18 cellular contexts compared by ENCODE assay signal in the genomic region with DNA sequence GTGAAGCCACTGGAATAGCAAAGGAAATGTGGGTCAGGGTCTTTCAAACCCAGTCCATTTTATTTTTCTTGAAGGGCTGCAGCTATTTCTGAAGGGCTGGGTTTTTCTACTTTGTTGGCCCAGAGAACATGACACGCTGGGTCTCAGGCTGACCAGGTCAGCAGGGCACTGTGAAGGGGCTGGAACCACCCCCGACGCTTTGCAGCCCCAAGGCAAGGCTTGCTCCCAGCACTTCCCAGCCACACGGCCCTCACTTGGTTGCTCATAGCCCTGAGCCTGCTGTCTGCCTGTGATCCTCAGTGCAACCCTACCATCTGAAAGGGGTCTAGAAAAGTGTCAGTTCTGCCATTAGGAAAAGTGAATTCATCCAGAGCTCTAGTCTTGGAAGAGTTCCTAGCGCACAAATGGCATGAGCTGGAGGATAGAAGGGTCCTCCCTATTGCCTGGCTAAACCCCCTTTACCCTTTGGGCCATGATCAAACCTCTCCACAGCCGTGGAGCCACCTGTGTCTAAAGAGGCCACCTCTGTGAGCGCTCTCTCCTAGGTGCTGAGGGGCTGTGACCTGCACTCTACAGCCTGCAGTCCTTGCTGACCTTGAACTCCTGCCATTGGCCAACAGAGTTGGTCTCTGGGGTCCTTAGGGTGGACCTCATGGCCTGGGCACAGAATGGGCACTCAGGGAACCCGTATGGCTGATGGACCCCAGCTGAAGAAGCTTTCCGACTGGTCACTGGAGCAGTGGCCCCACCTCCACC.
DNase-seq lines count a peak whose midpoint lies in the region; TF ChIP-seq lines count a peak whose summit lies in the region.
"Had no signal": no experiment of that assay in that cellular context is flagged by ENCODE, and none has a peak within 500 bp of the region (broad histone marks: within the 10 kb centered on the region; RNA-seq: fewer than 3 reads in every experiment).

No MANE protein-coding gene starts in this region.

- H3K27ac ChIP-seq in esophagus muscularis mucosa (replicated peaks in 1 of 4), result peak overlapping the region; percentile 66 to 78 (median 72)
- H3K27ac ChIP-seq in mesodermal cell (ENCODE audit: low read depth, low read length, severe bottlenecking), result peak overlapping the region; percentile 53
- H3K27ac ChIP-seq in spleen, result peak overlapping the region; percentile 50 to 87 (median 82)
- H3K27ac ChIP-seq: GM23248 had no signal

- TF ChIP-seq POLR2A in esophagus muscularis mucosa (IDR thresholded peaks at IDR 0.05; ENCODE audit: low read depth) (no peak), spleen (IDR thresholded peaks at IDR 0.05) (no peak)

- H3K4me3 ChIP-seq in esophagus muscularis mucosa (no peak overlapping the region), mesodermal cell (ENCODE audit: extremely low read depth, insufficient read depth, low read length, poor library complexity, severe bottlenecking) (no peak overlapping the region), spleen (no peak overlapping the region)
- H3K4me3 ChIP-seq: GM23248 had no signal

- no peaks in the 10 kb centered on the region for H3K9me3 ChIP-seq in esophagus muscularis mucosa
- H3K9me3 ChIP-seq in mesodermal cell (ENCODE audit: control insufficient read depth, low read length), result no peaks in the 10 kb centered on the region
- no peaks in the 10 kb centered on the region for H3K9me3 ChIP-seq in spleen

- H3K27me3 ChIP-seq in esophagus muscularis mucosa (no peaks in the 10 kb centered on the region), spleen (replicated peaks in 1 of 7) (no peaks in the 10 kb centered on the region)

- H3K36me3 ChIP-seq in esophagus muscularis mucosa (peaks cover 0 to 5% (median 0%) of the 10 kb centered on the region in 4 donors), mesodermal cell (ENCODE audit: control insufficient read depth, insufficient read depth, low read length) (no peaks in the 10 kb centered on the region), spleen (no peaks in the 10 kb centered on the region)

- H3K4me1 ChIP-seq in esophagus muscularis mucosa (peaks cover 70 to 80% (median 76%) of the 10 kb centered on the region in 4 donors), mesodermal cell (ENCODE audit: control insufficient read depth, insufficient read depth, low read length, poor library complexity, severe bottlenecking) (peaks cover 11% of the 10 kb centered on the region), spleen (peaks cover 37 to 96% (median 67%) of the 10 kb centered on the region in 6 donors)

- TF ChIP-seq CTCF in esophagus muscularis mucosa (IDR thresholded peaks at IDR 0.05) (no peak), spleen (IDR thresholded peaks at IDR 0.05 in 8 of 11, conservative IDR thresholded peaks at IDR 0.05 in 3 of 11) (no peak)

- peak; percentile 45 for DNase-seq in HuH-7.5 (ENCODE audit: low spot score)
- no peak for DNase-seq in esophagus muscularis mucosa (ENCODE audit: extremely low spot score)
- DNase-seq in spleen, result no peak
- no peak for DNase-seq in Kasumi-1 (lab: John Stamatoyannopoulos, UW)
- DNase-seq in activated gamma-delta T cell treated with Interleukin-2 at 50 U/mL for 16 hours, result no peak
- no peak for DNase-seq in NAMALWA (ENCODE audit: low spot score)
- no peak for DNase-seq in NCI-H1694 treated with DMSO at 0.1 percent for 48 hours (lab: John Stamatoyannopoulos, UW)
- DNase-seq: activated CD4-positive, alpha-beta T cell treated with anti-CD3 and anti-CD28 coated beads for 1 hour; CD4-positive, CD25-positive, alpha-beta regulatory T cell; DMS53; foreskin melanocyte; GM23248; MV-4-11; NCI-H2107; NCI-H748 treated with DMSO at 0.1 percent for 48 hours; occipital lobe; T1000 had no signal

- intact Hi-C loops in esophagus muscularis mucosa (cut with DNase I), result no loop called here
- intact Hi-C loops in spleen (cut with DNase I; ENCODE audit: low total_unique reads), result no loop called here

- 86% methylated on average over 8 of the region's 9 CpGs for whole genome bisulfite sequencing in esophagus muscularis mucosa
- WGBS in mesodermal cell (ENCODE audit: insufficient coverage in 2 of 2), 2 experiments, result 93 to 98% methylated on average over 6 to 9 of the region's 9 CpGs
- 71 to 87% (median 84%) methylated on average over 8 to 9 of the region's 9 CpGs for WGBS in spleen, 5 donors

- TF ChIP-seq EP300 in esophagus muscularis mucosa (IDR thresholded peaks at IDR 0.05), result no peak
